In the genomic region with DNA sequence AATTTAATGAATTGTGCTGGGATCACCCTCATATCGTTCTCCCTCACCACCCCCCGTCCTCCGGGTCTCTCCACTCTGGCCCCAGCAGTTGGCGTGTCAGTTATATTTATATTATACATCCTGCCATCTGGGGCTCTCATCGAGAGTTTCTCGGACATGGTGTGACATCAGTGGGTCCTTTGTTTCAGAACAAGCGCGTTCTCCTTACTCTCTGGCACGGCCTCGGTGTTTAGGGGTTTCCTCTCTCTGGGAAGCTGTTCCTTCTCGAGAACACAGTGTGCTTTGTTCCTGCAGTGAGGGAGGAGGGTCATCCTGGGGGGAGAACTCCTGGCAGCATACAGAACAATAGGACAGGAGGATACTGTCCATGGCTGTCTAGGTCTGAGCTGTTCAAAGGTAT, we compare ENCODE assay signal across 13 cellular contexts. TPM values are rescaled to one million over a fixed set of nuclear protein-coding genes. Genes with fewer than 3 reads are reported as not detected.
DNase-seq lines count a peak whose midpoint lies in the region; ATAC-seq lines count a peak whose summit lies in the region.
"Had no signal": no experiment of that assay in that cellular context is flagged by ENCODE, and none has a peak within 500 bp of the region (broad histone marks: within the 10 kb centered on the region; RNA-seq: fewer than 3 reads in every experiment).

No MANE protein-coding gene starts in this region.

- H3K27ac Mint-ChIP-seq in activated T-cell treated with anti-CD3 and anti-CD28 coated beads, Interleukin-2, amount 50 U/mL, for 24 hours, result no peak overlapping the region
- H3K27ac Mint-ChIP-seq: activated CD4-positive, alpha-beta memory T cell treated with anti-CD3 and anti-CD28 coated beads for 36 hours had no signal

- DNase-seq in activated effector memory CD4-positive, alpha-beta T cell treated with anti-CD3 and anti-CD28 coated beads, Interleukin-2, amount 50 U/mL, for 16 hours, result peak; percentile 34
- no peak for DNase-seq in activated effector memory CD4-positive, alpha-beta T cell treated with Interleukin-2 at 50 U/mL for 16 hours
- no peak for DNase-seq in left ventricle myocardium superior
- DNase-seq in pons (ENCODE audit: low spot score), result peak; percentile 93
- no peak for DNase-seq in activated T-cell treated with anti-CD3 and anti-CD28 coated beads, Interleukin-2, amount 50 U/mL, for 24 hours
- DNase-seq in NCI-H2171 (lab: John Stamatoyannopoulos, UW), result no peak
- no peak for DNase-seq in H4 (ENCODE audit: low spot score)
- DNase-seq: activated CD4-positive, alpha-beta memory T cell treated with anti-CD3 and anti-CD28 coated beads for 36 hours; Calu3; mucosa of descending colon; NCI-H1048; T-helper 9 cell had no signal

- intact Hi-C loops in left ventricle myocardium superior (cut with micrococcal nuclease), result no loop called here

- ATAC-seq in left ventricle myocardium superior (peak; percentile 78), HG02763 (IDR thresholded peaks at IDR 0.05; ENCODE audit: unreplicated experiment) (no peak)
- ATAC-seq: mucosa of descending colon had no signal

- H3K27me3 Mint-ChIP-seq in activated T-cell treated with anti-CD3 and anti-CD28 coated beads, Interleukin-2, amount 50 U/mL, for 24 hours, result no peaks in the 10 kb centered on the region
- H3K27me3 Mint-ChIP-seq: activated CD4-positive, alpha-beta memory T cell treated with anti-CD3 and anti-CD28 coated beads for 36 hours had no signal

- no peak overlapping the region for H3K4me3 Mint-ChIP-seq in activated T-cell treated with anti-CD3 and anti-CD28 coated beads, Interleukin-2, amount 50 U/mL, for 24 hours
- H3K4me3 Mint-ChIP-seq: activated CD4-positive, alpha-beta memory T cell treated with anti-CD3 and anti-CD28 coated beads for 36 hours had no signal

- no peaks in the 10 kb centered on the region for H3K4me1 Mint-ChIP-seq in activated T-cell treated with anti-CD3 and anti-CD28 coated beads, Interleukin-2, amount 50 U/mL, for 24 hours (ENCODE audit: low read depth)

- no peaks in the 10 kb centered on the region for H3K9me3 Mint-ChIP-seq in activated T-cell treated with anti-CD3 and anti-CD28 coated beads, Interleukin-2, amount 50 U/mL, for 24 hours
- H3K9me3 Mint-ChIP-seq: activated CD4-positive, alpha-beta memory T cell treated with anti-CD3 and anti-CD28 coated beads for 36 hours had no signal

- H3K36me3 Mint-ChIP-seq in activated T-cell treated with anti-CD3 and anti-CD28 coated beads, Interleukin-2, amount 50 U/mL, for 24 hours (ENCODE audit: low read depth), result no peaks in the 10 kb centered on the region
- H3K36me3 Mint-ChIP-seq: activated CD4-positive, alpha-beta memory T cell treated with anti-CD3 and anti-CD28 coated beads for 36 hours had no signal

RNA-seq across cellular contexts. Expression of a gene that starts 9.8 kb away (rescaled TPM):
- total RNA-seq in left ventricle myocardium superior, result 49.5 TPM
- total RNA-seq in H4 (2014; rRNA removed; shearing (Covaris generic)), result 4.5 and 13.1 TPM in 2 replicates

Comparison
In these comparisons a context has a peak if more than half of its experiments do, and no peak if none do; other contexts are left out.
1. DNase-seq: peak in activated effector memory CD4-positive, alpha-beta T cell treated with anti-CD3 and anti-CD28 coated beads, Interleukin-2, amount 50 U/mL, for 16 hours (single experiment) and pons (single experiment); none in activated effector memory CD4-positive, alpha-beta T cell treated with Interleukin-2 at 50 U/mL for 16 hours (single experiment), left ventricle myocardium superior (single experiment), activated T-cell treated with anti-CD3 and anti-CD28 coated beads, Interleukin-2, amount 50 U/mL, for 24 hours (single experiment), NCI-H2171 (single experiment) and H4 (single experiment).